ENCODE assay signal across 33 cellular contexts in the genomic region with DNA sequence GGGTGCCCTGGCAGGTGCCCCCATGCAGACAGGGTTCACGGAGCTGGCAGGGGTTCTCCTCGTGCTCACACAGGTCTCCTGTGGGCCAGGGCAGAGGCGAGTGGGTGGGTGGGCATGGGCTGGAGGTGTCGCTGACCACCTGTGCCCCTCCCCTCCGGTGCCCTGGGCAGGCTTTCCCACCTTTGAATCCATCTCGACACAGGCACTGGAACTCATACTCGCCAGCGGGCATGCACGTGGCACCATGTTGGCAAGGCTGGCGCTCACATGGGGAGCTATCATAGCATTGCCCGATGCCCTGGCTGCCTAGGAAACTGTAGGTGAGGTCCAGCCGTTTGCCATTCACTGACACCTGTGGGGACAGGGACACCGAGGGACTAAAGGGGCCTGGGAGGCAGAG. TPM values are rescaled to one million over a fixed set of nuclear protein-coding genes. Genes with fewer than 3 reads are reported as not detected.
"Had no signal": no experiment of that assay in that cellular context is flagged by ENCODE, and none has a peak within 500 bp of the region (broad histone marks: within the 10 kb centered on the region; RNA-seq: fewer than 3 reads in every experiment).

No MANE protein-coding gene starts in this region.

- H3K4me1 Mint-ChIP-seq: activated B cell treated with CpG ODN at 0.5 μM for 24 hours; activated CD4-positive, alpha-beta memory T cell treated with anti-CD3 and anti-CD28 coated beads, Interleukin-2, amount 10 ng/mL, durations not matched to agents 7 days and 5 days; activated CD4-positive, alpha-beta T cell treated with anti-CD3 and anti-CD28 coated beads for 36 hours; activated CD4-positive, alpha-beta T cell treated with anti-CD3 and anti-CD28 coated beads, Interleukin-2, amount 10 ng/mL, durations not matched to agents 24 days and 14 days; activated naive CD4-positive, alpha-beta T cell treated with anti-CD3 and anti-CD28 coated beads, Interleukin-2, amount 10 ng/mL, durations not matched to agents 7 days and 5 days; activated naive CD8-positive, alpha-beta T cell treated with anti-CD3 and anti-CD28 coated beads, Interleukin-2, amount 10 ng/mL, durations not matched to agents 7 days and 5 days; brain had no signal

- H3K4me3 ChIP-seq: ascending aorta, breast epithelium, cardiac muscle cell, colonic mucosa had no signal

- H3K27ac ChIP-seq: ascending aorta, breast epithelium, cardiac muscle cell, colonic mucosa, WERI-Rb-1 had no signal

- H3K4me1 ChIP-seq: ascending aorta, breast epithelium, colonic mucosa had no signal

- H3K27me3 Mint-ChIP-seq: activated B cell treated with CpG ODN at 0.5 μM for 24 hours; activated CD4-positive, alpha-beta memory T cell treated with anti-CD3 and anti-CD28 coated beads, Interleukin-2, amount 10 ng/mL, durations not matched to agents 7 days and 5 days; activated CD4-positive, alpha-beta T cell treated with anti-CD3 and anti-CD28 coated beads for 36 hours; activated CD4-positive, alpha-beta T cell treated with anti-CD3 and anti-CD28 coated beads, Interleukin-2, amount 10 ng/mL, durations not matched to agents 24 days and 14 days; activated naive CD8-positive, alpha-beta T cell treated with anti-CD3 and anti-CD28 coated beads, Interleukin-2, amount 10 ng/mL, durations not matched to agents 7 days and 5 days had no signal

- DNase-seq: activated B cell treated with CpG ODN at 0.5 μM for 24 hours; activated CD4-positive, alpha-beta memory T cell treated with anti-CD3 and anti-CD28 coated beads, Interleukin-2, amount 10 ng/mL, durations not matched to agents 7 days and 5 days; activated CD4-positive, alpha-beta T cell treated with anti-CD3 and anti-CD28 coated beads for 36 hours; activated CD4-positive, alpha-beta T cell treated with anti-CD3 and anti-CD28 coated beads, Interleukin-2, amount 10 ng/mL, durations not matched to agents 24 days and 14 days; activated CD4-positive, alpha-beta T cell treated with anti-CD3 and anti-CD28 coated beads, Interleukin-2, amount 50 U/mL, for 4 hours; activated CD8-positive, alpha-beta memory T cell treated with anti-CD3 and anti-CD28 coated beads, Interleukin-2, amount 50 U/mL, for 48 hours; activated gamma-delta T cell; activated naive CD4-positive, alpha-beta T cell; activated naive CD4-positive, alpha-beta T cell treated with anti-CD3 and anti-CD28 coated beads, Interleukin-2, amount 10 ng/mL, durations not matched to agents 7 days and 5 days; activated naive CD8-positive, alpha-beta T cell treated with anti-CD3 and anti-CD28 coated beads, Interleukin-2, amount 10 ng/mL, durations not matched to agents 7 days and 5 days; activated T-cell treated with anti-CD3 and anti-CD28 coated beads for 4 hours; activated T-cell treated with anti-CD3 and anti-CD28 coated beads, Interleukin-2, amount 50 U/mL, for 24 hours; activated T-cell treated with anti-CD3 and anti-CD28 coated beads, Interleukin-2, amount 50 U/mL, for 72 hours; central memory CD4-positive, alpha-beta T cell; cerebellar nuclear complex; colonic mucosa; effector CD8-positive, alpha-beta T cell; foreskin fibroblast; T-helper 1 cell; T-helper 17 cell; T1000; WERI-Rb-1 had no signal

- H3K27ac Mint-ChIP-seq: activated B cell treated with CpG ODN at 0.5 μM for 24 hours; activated CD4-positive, alpha-beta memory T cell treated with anti-CD3 and anti-CD28 coated beads, Interleukin-2, amount 10 ng/mL, durations not matched to agents 7 days and 5 days; activated CD4-positive, alpha-beta T cell treated with anti-CD3 and anti-CD28 coated beads for 36 hours; activated CD4-positive, alpha-beta T cell treated with anti-CD3 and anti-CD28 coated beads, Interleukin-2, amount 10 ng/mL, durations not matched to agents 24 days and 14 days; activated naive CD4-positive, alpha-beta T cell treated with anti-CD3 and anti-CD28 coated beads, Interleukin-2, amount 10 ng/mL, durations not matched to agents 7 days and 5 days; activated naive CD4-positive, alpha-beta T cell treated with anti-CD3 and anti-CD28 coated beads, Interleukin-2, amount 50 U/mL, for 72 hours; activated naive CD8-positive, alpha-beta T cell treated with anti-CD3 and anti-CD28 coated beads, Interleukin-2, amount 10 ng/mL, durations not matched to agents 7 days and 5 days; activated T-cell treated with anti-CD3 and anti-CD28 coated beads, Interleukin-2, amount 50 U/mL, for 24 hours; activated T-cell treated with anti-CD3 and anti-CD28 coated beads, Interleukin-2, amount 50 U/mL, for 72 hours; brain; T-helper 17 cell; T-helper 2 cell treated with Interferon-gamma antibody and Interleukin-4, amounts not matched to agents 5 μg/mL and 100 μg/mL, for 36 hours had no signal

- H3K36me3 ChIP-seq: breast epithelium had no signal

- H3K36me3 Mint-ChIP-seq: activated naive CD4-positive, alpha-beta T cell treated with anti-CD3 and anti-CD28 coated beads, Interleukin-2, amount 10 ng/mL, durations not matched to agents 7 days and 5 days; activated naive CD4-positive, alpha-beta T cell treated with anti-CD3 and anti-CD28 coated beads, Interleukin-2, amount 50 U/mL, for 72 hours had no signal

- ATAC-seq: activated CD4-positive, alpha-beta T cell treated with anti-CD3 and anti-CD28 coated beads for 36 hours; activated CD4-positive, CD25-positive, alpha-beta regulatory T cell treated with anti-CD3 and anti-CD28 coated beads, Interleukin-2, amount 50 U/mL, for 24 hours; activated naive CD4-positive, alpha-beta T cell treated with anti-CD3 and anti-CD28 coated beads, Interleukin-2, amount 50 U/mL, for 72 hours; activated T-cell treated with anti-CD3 and anti-CD28 coated beads, Interleukin-2, amount 50 U/mL, for 72 hours; esophagus mucosa; T-helper 17 cell had no signal

- FAIRE-seq: endometrium, frontal cortex had no signal

- H3K9me3 Mint-ChIP-seq: activated CD4-positive, alpha-beta T cell treated with anti-CD3 and anti-CD28 coated beads, Interleukin-2, amount 10 ng/mL, durations not matched to agents 24 days and 14 days; activated naive CD4-positive, alpha-beta T cell treated with anti-CD3 and anti-CD28 coated beads, Interleukin-2, amount 10 ng/mL, durations not matched to agents 7 days and 5 days; activated naive CD4-positive, alpha-beta T cell treated with anti-CD3 and anti-CD28 coated beads, Interleukin-2, amount 50 U/mL, for 72 hours; activated naive CD8-positive, alpha-beta T cell treated with anti-CD3 and anti-CD28 coated beads, Interleukin-2, amount 10 ng/mL, durations not matched to agents 7 days and 5 days; activated T-cell treated with anti-CD3 and anti-CD28 coated beads, Interleukin-2, amount 50 U/mL, for 24 hours; activated T-cell treated with anti-CD3 and anti-CD28 coated beads, Interleukin-2, amount 50 U/mL, for 72 hours; T-helper 2 cell treated with Interferon-gamma antibody and Interleukin-4, amounts not matched to agents 5 μg/mL and 100 μg/mL, for 36 hours had no signal

- H3K4me3 Mint-ChIP-seq: activated B cell treated with CpG ODN at 0.5 μM for 24 hours; activated CD4-positive, alpha-beta memory T cell treated with anti-CD3 and anti-CD28 coated beads, Interleukin-2, amount 10 ng/mL, durations not matched to agents 7 days and 5 days; activated CD4-positive, alpha-beta T cell treated with anti-CD3 and anti-CD28 coated beads for 36 hours; activated CD4-positive, alpha-beta T cell treated with anti-CD3 and anti-CD28 coated beads, Interleukin-2, amount 10 ng/mL, durations not matched to agents 24 days and 14 days; activated naive CD4-positive, alpha-beta T cell treated with anti-CD3 and anti-CD28 coated beads, Interleukin-2, amount 10 ng/mL, durations not matched to agents 7 days and 5 days; activated naive CD8-positive, alpha-beta T cell treated with anti-CD3 and anti-CD28 coated beads, Interleukin-2, amount 10 ng/mL, durations not matched to agents 7 days and 5 days; activated T-cell treated with anti-CD3 and anti-CD28 coated beads, Interleukin-2, amount 50 U/mL, for 24 hours; activated T-cell treated with anti-CD3 and anti-CD28 coated beads, Interleukin-2, amount 50 U/mL, for 72 hours; brain; T-helper 17 cell; T-helper 2 cell treated with Interferon-gamma antibody and Interleukin-4, amounts not matched to agents 5 μg/mL and 100 μg/mL, for 36 hours had no signal

- H3K27me3 ChIP-seq: ascending aorta, breast epithelium, cardiac muscle cell, colonic mucosa had no signal

- H3K9me3 ChIP-seq: ascending aorta, breast epithelium, colonic mucosa had no signal

RNA-seq across cellular contexts. Expression of gene LDLRAD2, which starts 16.0 kb away (rescaled TPM):
- total RNA-seq: activated CD4-positive, alpha-beta memory T cell treated with anti-CD3 and anti-CD28 coated beads, Interleukin-2, amount 10 ng/mL, durations not matched to agents 7 days and 5 days; ascending aorta; dermis microvascular lymphatic vessel endothelial cell; frontal cortex; T-helper 17 cell had no signal
